23 cellular contexts compared by ENCODE assay signal in genomic region chr19:20171285-20171684, GRCh38. TPM values are rescaled to one million over a fixed set of nuclear protein-coding genes. Genes with fewer than 3 reads are reported as not detected.
A peak's percentile ranks its signal among the peaks of the same experiment; 100 is the strongest.
DNase-seq lines count a peak whose midpoint lies in the region; ATAC-seq, FAIRE-seq and TF ChIP-seq lines count a peak whose summit lies in the region.
"Had no signal": no experiment of that assay in that cellular context is flagged by ENCODE, and none has a peak within 500 bp of the region (broad histone marks: within the 10 kb centered on the region; RNA-seq: fewer than 3 reads in every experiment).

No MANE protein-coding gene starts in this region.

- H2AFZ ChIP-seq in astrocyte (ENCODE audit: low read depth, low read length), result no peak overlapping the region
- H2AFZ ChIP-seq: GM23248 had no signal

- peak; percentile 13 for FAIRE-seq in astrocyte (lab: Jason Lieb, UNC)
- FAIRE-seq: GM12878, HepG2 had no signal

- no peaks in the 10 kb centered on the region for H3K4me1 ChIP-seq in astrocyte (ENCODE audit: insufficient read depth, low read length)
- H3K4me1 ChIP-seq: BE2C had no signal

- no peaks in the 10 kb centered on the region for H4K20me1 ChIP-seq in astrocyte (ENCODE audit: insufficient read depth, low read length)

- no peaks in the 10 kb centered on the region for H3K9me3 ChIP-seq in astrocyte (ENCODE audit: insufficient read depth, low read depth, low read length)
- H3K9me3 ChIP-seq: BE2C had no signal

- ATAC-seq in GM19463 (IDR thresholded peaks at IDR 0.05; ENCODE audit: unreplicated experiment) (no peak), HG02870 (IDR thresholded peaks at IDR 0.05; ENCODE audit: unreplicated experiment) (no peak), HG02678 (IDR thresholded peaks at IDR 0.05; ENCODE audit: unreplicated experiment) (no peak)
- ATAC-seq: CD8-positive, alpha-beta T cell; GM12878; HepG2; Panc1; Right ventricle myocardium inferior had no signal

- H3K4me3 Mint-ChIP-seq in astrocyte (ENCODE audit: unreplicated experiment), result peak overlapping the region; percentile 24
- H3K4me3 Mint-ChIP-seq in mesothelial cell of epicardium, result peak overlapping the region; percentile 9
- H3K4me3 Mint-ChIP-seq: CD8-positive, alpha-beta T cell had no signal

- no peaks in the 10 kb centered on the region for H3K27me3 ChIP-seq in astrocyte (ENCODE audit: insufficient read depth, low read length)
- H3K27me3 ChIP-seq: BE2C, MG63 had no signal

- H3K36me3 ChIP-seq in astrocyte (ENCODE audit: insufficient read depth, low read length), result peaks cover 13% of the 10 kb centered on the region

- no peak for TF ChIP-seq CTCF in astrocyte (IDR thresholded peaks at IDR 0.05; ENCODE audit: insufficient read depth, low read depth, low read length)
- no peak for TF ChIP-seq CTCF in mesothelial cell of epicardium (IDR thresholded peaks at IDR 0.05; ENCODE audit: unreplicated experiment)

- no peak overlapping the region for H3K4me3 ChIP-seq in astrocyte (ENCODE audit: insufficient read depth, low read depth, low read length)
- H3K4me3 ChIP-seq: GM12878, GM23248, MG63 had no signal

- no peak overlapping the region for H3K27ac Mint-ChIP-seq in astrocyte (ENCODE audit: unreplicated experiment)
- peak overlapping the region; percentile 85 for H3K27ac Mint-ChIP-seq in mesothelial cell of epicardium
- H3K27ac Mint-ChIP-seq: CD8-positive, alpha-beta T cell had no signal

- H3K36me3 Mint-ChIP-seq in astrocyte (ENCODE audit: low read depth, unreplicated experiment) (peaks cover 19% of the 10 kb centered on the region), mesothelial cell of epicardium (peaks cover 35% of the 10 kb centered on the region)

- H3K9me3 Mint-ChIP-seq in astrocyte (ENCODE audit: unreplicated experiment), result peaks cover 7% of the 10 kb centered on the region
- peaks cover 8% of the 10 kb centered on the region for H3K9me3 Mint-ChIP-seq in mesothelial cell of epicardium
- H3K9me3 Mint-ChIP-seq: CD8-positive, alpha-beta T cell had no signal

- H3K9ac ChIP-seq in astrocyte (ENCODE audit: low read length), result no peak overlapping the region
- H3K9ac ChIP-seq: GM23248 had no signal

- H3K4me1 Mint-ChIP-seq in astrocyte (ENCODE audit: low read depth, unreplicated experiment), result no peaks in the 10 kb centered on the region
- H3K4me1 Mint-ChIP-seq in mesothelial cell of epicardium, result peaks cover 19% of the 10 kb centered on the region

- H3K4me2 ChIP-seq in astrocyte (ENCODE audit: low read length), result no peak overlapping the region

- no peaks in the 10 kb centered on the region for H3K27me3 Mint-ChIP-seq in astrocyte (ENCODE audit: low read depth, unreplicated experiment)
- H3K27me3 Mint-ChIP-seq in mesothelial cell of epicardium (ENCODE audit: low read depth), result no peaks in the 10 kb centered on the region

- H3K79me2 ChIP-seq in astrocyte (ENCODE audit: insufficient read depth, low read length), result peaks cover 47% of the 10 kb centered on the region

- H3K27ac ChIP-seq in astrocyte (ENCODE audit: low read depth, low read length), result no peak overlapping the region
- H3K27ac ChIP-seq: 22Rv1, GM23248 had no signal

- DNase-seq in DMS 273 (lab: John Stamatoyannopoulos, UW; ENCODE audit: unreplicated experiment), result peak; percentile 28
- no peak for DNase-seq in DMS 273 treated with DMSO at 0.1 percent for 48 hours (lab: John Stamatoyannopoulos, UW)
- DNase-seq in astrocyte (ENCODE audit: low read depth), result no peak
- DNase-seq in mesothelial cell of epicardium (ENCODE audit: low spot score in 2 of 2, unreplicated experiment in 2 of 2), result no peak
- DNase-seq in ureter (ENCODE audit: low spot score), result peak; percentile 66
- DNase-seq: BE2C; CD8-positive, alpha-beta T cell; GDM1; GM23248; MG63; NCI-H1092; NCI-H146; NCI-H2081; NCI-H510A; NCI-H82 had no signal

RNA-seq across cellular contexts. Expression of gene ZNF486, which starts 4.3 kb away (rescaled TPM):
- total RNA-seq in astrocyte (4.7 and 7.0 TPM in 2 replicates), mesothelial cell of epicardium (14.4 to 16.4 TPM (median 14.9 TPM) in 3 replicates), ureter (65.9 TPM)

Comparison
In these comparisons a context has a peak if more than half of its experiments do, and no peak if none do; other contexts are left out.
1. DNase-seq: peak in DMS 273 (single experiment) and ureter (single experiment); none in DMS 273 treated with DMSO at 0.1 percent for 48 hours (single experiment), astrocyte (single experiment) and mesothelial cell of epicardium (0 of 2).